Comparison of ENCODE assay signal across 11 cellular contexts in genomic region chr1:178057131-178057765, GRCh38. TPM values are rescaled to one million over a fixed set of nuclear protein-coding genes. Genes with fewer than 3 reads are reported as not detected.
A peak's percentile ranks its signal among the peaks of the same experiment; 100 is the strongest.
DNase-seq lines count a peak whose midpoint lies in the region; ATAC-seq and TF ChIP-seq lines count a peak whose summit lies in the region.
"Had no signal": no experiment of that assay in that cellular context is flagged by ENCODE, and none has a peak within 500 bp of the region (broad histone marks: within the 10 kb centered on the region; RNA-seq: fewer than 3 reads in every experiment).

No MANE protein-coding gene starts in this region.

- no peaks in the 10 kb centered on the region for H3K36me3 ChIP-seq in spleen

- H3K9me3 ChIP-seq in spleen: no peaks in the 10 kb centered on the region

- H3K27me3 ChIP-seq in layer of hippocampus (ENCODE audit: control insufficient read depth, insufficient read depth, low read length) (no peaks in the 10 kb centered on the region), spleen (replicated peaks in 1 of 7) (no peaks in the 10 kb centered on the region)

- peaks cover 12 to 80% (median 53%) of the 10 kb centered on the region in 6 donors for H3K4me1 ChIP-seq in spleen

- no peak overlapping the region for H3K4me3 ChIP-seq in spleen

- TF ChIP-seq CTCF in spleen (IDR thresholded peaks at IDR 0.05 in 8 of 11, conservative IDR thresholded peaks at IDR 0.05 in 3 of 11): no peak

- peak overlapping the region; percentile 27 for H3K27ac ChIP-seq in caudate nucleus (ENCODE audit: low read depth, low read length)
- H3K27ac ChIP-seq in layer of hippocampus (ENCODE audit: low read depth, low read length): peak overlapping the region; percentile 42
- H3K27ac ChIP-seq in spleen: peak overlapping the region; percentile 16 to 84 (median 72)

- TF ChIP-seq POLR2A in spleen (IDR thresholded peaks at IDR 0.05): no peak

- ATAC-seq in GM18520 (IDR thresholded peaks at IDR 0.05; ENCODE audit: unreplicated experiment) (no peak), HG02970 (IDR thresholded peaks at IDR 0.05; ENCODE audit: low FRiP score, unreplicated experiment) (no peak)
- ATAC-seq: activated CD4-positive, CD25-positive, alpha-beta regulatory T cell treated with anti-CD3 and anti-CD28 coated beads, Interleukin-2, amount 50 U/mL, for 24 hours had no signal

- peak; percentile 38 to 52 for DNase-seq in Kasumi-1 (lab: John Stamatoyannopoulos, UW)
- DNase-seq in caudate nucleus (lab: John Stamatoyannopoulos, UW): peak in 1 of 61 donors; percentile 8
- no peak for DNase-seq in spleen
- no peak for DNase-seq in posterior vena cava (ENCODE audit: low spot score)
- no peak for DNase-seq in GDM1 (lab: John Stamatoyannopoulos, UW)
- DNase-seq: NCI-H2029 treated with DMSO at 0.1 percent for 48 hours, SHP77 had no signal

- intact Hi-C loops in spleen (cut with DNase I; ENCODE audit: low total_unique reads): no loop called here
- intact Hi-C loops in posterior vena cava (cut with DNase I): no loop called here

- 55 to 70% (median 61%) methylated on average over 11 of the region's 11 CpGs for WGBS in spleen, 5 donors

RNA-seq across cellular contexts. Expression of gene RASAL2, which starts 36.7 kb away (rescaled TPM):
- total RNA-seq in spleen (10 to 100 TPM in 6 of 7 donors, 1 to 10 TPM in 1; 9.1 to 24.4 (median 15.9) TPM), posterior vena cava (10 to 100 TPM; 31.0 to 34.8 TPM)
- polyA plus RNA-seq in spleen: 1 to 10 TPM in 1 of 3 donors, under 1 TPM in 2; 0.42 to 1.4 (median 0.50) TPM

Comparison
In these comparisons a context has a peak if more than half of its experiments do, and no peak if none do; other contexts are left out.
1. DNase-seq: peak in Kasumi-1 (2 of 2); none in spleen (single experiment), posterior vena cava (single experiment) and GDM1 (single experiment).
2. Peak in every context shown above with its lines, with median percentiles within 50 percentile points of each other: H3K27ac ChIP-seq.